Comparison of ENCODE assay signal across 16 cellular contexts in genomic region chr11:91871048-91871447, GRCh38.
DNase-seq lines count a peak whose midpoint lies in the region; FAIRE-seq and TF ChIP-seq lines count a peak whose summit lies in the region.
"Had no signal": no experiment of that assay in that cellular context is flagged by ENCODE, and none has a peak within 500 bp of the region (broad histone marks: within the 10 kb centered on the region; RNA-seq: fewer than 3 reads in every experiment).

No MANE protein-coding gene starts in this region.

- H3K27ac ChIP-seq in A673 (ENCODE audit: low read depth, low read length, poor library complexity, severe bottlenecking) (peak overlapping the region; percentile 92), H1 (ENCODE audit: low read depth, low read length) (no peak overlapping the region), smooth muscle cell (ENCODE audit: low read depth) (peak overlapping the region; percentile 21), tibial artery (no peak overlapping the region)
- H3K27ac ChIP-seq: BLaER1 had no signal

- no peak for TF ChIP-seq EP300 in H1 (IDR thresholded peaks at IDR 0.05; ENCODE audit: borderline replicate concordance in 1 of 2, low read depth in 2 of 2, low read length in 2 of 2)

- no peak overlapping the region for H4K5ac ChIP-seq in H1 (ENCODE audit: insufficient read length, low read depth, low read length)

- no peak overlapping the region for H2BK15ac ChIP-seq in H1 (ENCODE audit: low read length)

- CTCF ChIA-PET in A673 (lab: Charles Lee): no interaction called here
- CTCF ChIA-PET in H1 (lab: Charles Lee; ENCODE audit: partially characterized antibody): no interaction called here

- H3K79me1 ChIP-seq in H1 (ENCODE audit: low read depth, low read length): no peaks in the 10 kb centered on the region

- H2BK120ac ChIP-seq in H1 (replicated peaks; ENCODE audit: low read depth, low read length): no peak overlapping the region

- H3K27me3 ChIP-seq in A673 (replicated peaks; ENCODE audit: insufficient read depth, low read depth, low read length, poor library complexity): no peaks in the 10 kb centered on the region
- H3K27me3 ChIP-seq in Loucy (ENCODE audit: insufficient read depth, low read length, poor library complexity, severe bottlenecking): no peaks in the 10 kb centered on the region
- no peaks in the 10 kb centered on the region for H3K27me3 ChIP-seq in H1 (replicated peaks in 1 of 4; ENCODE audit: control insufficient read depth in 3 of 4, extremely low read depth in 1 of 4, insufficient read depth in 3 of 4, low read length in 3 of 4)
- no peaks in the 10 kb centered on the region for H3K27me3 ChIP-seq in smooth muscle cell (ENCODE audit: low read depth)
- no peaks in the 10 kb centered on the region for H3K27me3 ChIP-seq in tibial artery
- H3K27me3 ChIP-seq: BLaER1 had no signal

- H3K18ac ChIP-seq in H1 (ENCODE audit: extremely low read depth, low read length): no peak overlapping the region

- TF ChIP-seq POLR2A in H1 (IDR thresholded peaks at IDR 0.05; ENCODE audit: control extremely low read depth in 1 of 2, low read depth in 2 of 2, low read length in 2 of 2): no peak

- DNase-seq in A673 (ENCODE audit: low spot score) (no peak), H1 (ENCODE audit: low read depth in 1 of 2, low spot score in 2 of 2) (no peak), smooth muscle cell (lab: John Stamatoyannopoulos, UW; ENCODE audit: unreplicated experiment) (no peak), NCI-H2171 treated with DMSO at 0.1 percent for 48 hours (lab: John Stamatoyannopoulos, UW) (no peak), tibial artery (no peak), DMS 273 treated with DMSO at 0.1 percent for 48 hours (lab: John Stamatoyannopoulos, UW) (no peak)
- DNase-seq: AML-193; Caco-2; CD8-positive, alpha-beta memory T cell; GOT3; HCEC 1CT had no signal

- H3K9ac ChIP-seq in Loucy (ENCODE audit: low read depth, low read length, poor library complexity, severe bottlenecking) (peak overlapping the region; percentile 67), H1 (replicated peaks in 1 of 4; ENCODE audit: extremely low read depth in 1 of 4, low read depth in 3 of 4, low read length in 3 of 4) (no peak overlapping the region), smooth muscle cell (ENCODE audit: low read depth) (no peak overlapping the region)
- H3K9ac ChIP-seq: BLaER1 had no signal

- H3F3A ChIP-seq in Loucy (ENCODE audit: low read depth) (peaks cover 10% of the 10 kb centered on the region; the same call in 1 of the 2 replicates), smooth muscle cell (ENCODE audit: low read depth) (peaks cover 5% of the 10 kb centered on the region)

- no peak for TF ChIP-seq RAD21 in H1 (IDR thresholded peaks at IDR 0.05 in 1 of 2, conservative IDR thresholded peaks at IDR 0.05 in 1 of 2; ENCODE audit: low read depth in 2 of 2, low read length in 2 of 2)

- H4K91ac ChIP-seq in H1 (replicated peaks; ENCODE audit: insufficient read length, low read length): no peak overlapping the region

- TSS peak; percentile 76 for BruUV-seq in A673 (replicated peaks; lab: Mats Ljungman, UMichigan)

- intact Hi-C loops in A673 (cut with micrococcal nuclease; ENCODE audit: unreplicated experiment) (loop anchor here (2.0 to 10.0 kb wide), 5 partner anchors 76 to 1596 kb away; no protein-coding TSS in a partner anchor), tibial artery (cut with DNase I; ENCODE audit: low total_unique reads) (no loop called here)

- no peaks in the 10 kb centered on the region for H3K9me3 ChIP-seq in A673 (ENCODE audit: low read depth, low read length, poor library complexity, severe bottlenecking)
- no peaks in the 10 kb centered on the region for H3K9me3 ChIP-seq in Loucy (ENCODE audit: insufficient read depth, low read depth, low read length)
- no peaks in the 10 kb centered on the region for H3K9me3 ChIP-seq in H1 (ENCODE audit: insufficient read depth in 2 of 2, low read depth in 1 of 2, low read length in 1 of 2)
- no peaks in the 10 kb centered on the region for H3K9me3 ChIP-seq in smooth muscle cell (replicated peaks; ENCODE audit: low read depth)
- no peaks in the 10 kb centered on the region for H3K9me3 ChIP-seq in tibial artery
- H3K9me3 ChIP-seq: BLaER1, Caco-2 had no signal

- H2AK5ac ChIP-seq in H1 (ENCODE audit: low read depth, low read length): no peak overlapping the region

- no peak overlapping the region for H2BK12ac ChIP-seq in H1 (ENCODE audit: low read depth, low read length)

- no peaks in the 10 kb centered on the region for H3K9me2 ChIP-seq in Loucy (replicated peaks; ENCODE audit: low read depth, low read length)

- H4K20me1 ChIP-seq in Loucy (ENCODE audit: insufficient read depth, low read length, poor library complexity, severe bottlenecking) (no peaks in the 10 kb centered on the region), H1 (replicated peaks in 1 of 2; ENCODE audit: control insufficient read depth in 1 of 2, insufficient read depth in 2 of 2, low read length in 2 of 2) (no peaks in the 10 kb centered on the region), smooth muscle cell (ENCODE audit: low read depth) (no peaks in the 10 kb centered on the region)
- H4K20me1 ChIP-seq: BLaER1 had no signal

- no peak overlapping the region for H3K56ac ChIP-seq in H1 (replicated peaks; ENCODE audit: insufficient read length, low read depth, low read length)

- H3K36me3 ChIP-seq in A673 (ENCODE audit: insufficient read depth, low read length, poor library complexity, severe bottlenecking): no peaks in the 10 kb centered on the region
- H3K36me3 ChIP-seq in Loucy (ENCODE audit: insufficient read depth, low read length): no peaks in the 10 kb centered on the region
- no peaks in the 10 kb centered on the region for H3K36me3 ChIP-seq in H1 (ENCODE audit: control insufficient read depth in 2 of 4, insufficient read depth in 4 of 4, low read length in 3 of 4)
- H3K36me3 ChIP-seq in smooth muscle cell (ENCODE audit: low read depth): no peaks in the 10 kb centered on the region
- H3K36me3 ChIP-seq in tibial artery: no peaks in the 10 kb centered on the region
- H3K36me3 ChIP-seq: BLaER1 had no signal

- no peaks in the 10 kb centered on the region for H3K79me2 ChIP-seq in Loucy (ENCODE audit: insufficient read depth, low read length)
- H3K79me2 ChIP-seq in H1 (ENCODE audit: control insufficient read depth in 1 of 2, insufficient read depth in 2 of 2, low read length in 2 of 2): no peaks in the 10 kb centered on the region
- no peaks in the 10 kb centered on the region for H3K79me2 ChIP-seq in smooth muscle cell (ENCODE audit: low read depth)

- H3K23ac ChIP-seq in H1 (ENCODE audit: insufficient read length): no peak overlapping the region

- H2BK5ac ChIP-seq in H1 (ENCODE audit: low read depth, low read length): 0 out of 2 replicates have a peak overlapping the region, but pooled peaks have one; percentile 13

- 100% methylated on average over 2 of the region's 2 CpGs; no CpG with 5 or more reads in 1 of the 2 experiments for WGBS in H1 (ENCODE audit: extremely low coverage in 1 of 2, insufficient coverage in 1 of 2, insufficient read length in 1 of 2, insufficient replicate concordance in 2 of 2, low coverage in 1 of 2, low lambda C conversion rate in 2 of 2, missing lambda C conversion rate in 1 of 2), 2 experiments
- 82% methylated on average over 2 of the region's 2 CpGs for WGBS in smooth muscle cell (ENCODE audit: low lambda C conversion rate)

- no peak overlapping the region for H3K4ac ChIP-seq in H1 (replicated peaks; ENCODE audit: insufficient read length, low read depth, low read length)

- FAIRE-seq in H1 (lab: Jason Lieb, UNC): no peak
- FAIRE-seq: A204.1, GM19239, HTR-8/SVneo had no signal

- H3K4me3 ChIP-seq in A673 (ENCODE audit: low read depth, low read length, poor library complexity, severe bottlenecking): peak overlapping the region; percentile 11
- peak overlapping the region; percentile 53 for H3K4me3 ChIP-seq in Loucy (ENCODE audit: low read length, poor library complexity, severe bottlenecking)
- H3K4me3 ChIP-seq in H1 (ENCODE audit: extremely low read depth in 1 of 4, insufficient read depth in 2 of 4, low read depth in 3 of 4, low read length in 4 of 4): no peak overlapping the region
- no peak overlapping the region for H3K4me3 ChIP-seq in smooth muscle cell
- H3K4me3 ChIP-seq in tibial artery: no peak overlapping the region
- H3K4me3 ChIP-seq: BLaER1 had no signal

- H3K4me2 ChIP-seq in Loucy (ENCODE audit: low read depth, low read length, poor library complexity, severe bottlenecking): peak overlapping the region; percentile 76
- no peak overlapping the region for H3K4me2 ChIP-seq in H1 (ENCODE audit: insufficient read depth in 1 of 2, low read depth in 2 of 2, low read length in 2 of 2)
- H3K4me2 ChIP-seq in smooth muscle cell: peak overlapping the region; percentile 37
- H3K4me2 ChIP-seq: BLaER1 had no signal

- no peaks in the 10 kb centered on the region for H3K23me2 ChIP-seq in H1 (ENCODE audit: low read depth, low read length)

- no peak overlapping the region for H3K14ac ChIP-seq in H1 (ENCODE audit: insufficient read length)

- POLR2A ChIA-PET in A673 (lab: Charles Lee; ENCODE audit: low non-redundant PET) (no interaction called here), H1 (lab: Charles Lee; ENCODE audit: partially characterized antibody) (no interaction called here)

- no peak overlapping the region for H4K8ac ChIP-seq in H1 (ENCODE audit: extremely low read depth, insufficient read depth, low read length)

- H2AFZ ChIP-seq in Loucy (ENCODE audit: low read length): no peak overlapping the region; the same call in 1 of the 2 replicates
- H2AFZ ChIP-seq in H1 (ENCODE audit: low read length): no peak overlapping the region
- H2AFZ ChIP-seq in smooth muscle cell (ENCODE audit: low read depth): no peak overlapping the region

- H2BK20ac ChIP-seq in H1 (ENCODE audit: low read length): no peak overlapping the region

- peaks cover 68% of the 10 kb centered on the region for H3K4me1 ChIP-seq in A673 (ENCODE audit: insufficient read depth, low read length, poor library complexity, severe bottlenecking)
- H3K4me1 ChIP-seq in Loucy (ENCODE audit: insufficient read depth, low read length, poor library complexity, severe bottlenecking): peaks cover 80% of the 10 kb centered on the region
- 0 out of 7 replicates have a peak, but pooled peaks cover 0 to 2% (median 0%) of the 10 kb centered on the region in 4 experiments for H3K4me1 ChIP-seq in H1 (replicated peaks in 1 of 4; ENCODE audit: control insufficient read depth in 3 of 4, insufficient read depth in 4 of 4, low read length in 3 of 4)
- no peaks in the 10 kb centered on the region for H3K4me1 ChIP-seq in smooth muscle cell (ENCODE audit: low read depth)
- peaks cover 0 to 8% (median 4%) of the 10 kb centered on the region in 4 donors for H3K4me1 ChIP-seq in tibial artery
- H3K4me1 ChIP-seq: Caco-2 had no signal

- no peak for TF ChIP-seq CTCF in A673 (conservative IDR thresholded peaks at IDR 0.05; ENCODE audit: low read depth, low read length)
- no peak for TF ChIP-seq CTCF in Loucy (conservative IDR thresholded peaks at IDR 0.05; ENCODE audit: low read length)
- no peak for TF ChIP-seq CTCF in H1 (IDR thresholded peaks at IDR 0.05; ENCODE audit: control extremely low read depth in 1 of 3, insufficient read depth in 1 of 3, low read depth in 1 of 3, low read length in 3 of 3)
- TF ChIP-seq CTCF in smooth muscle cell (IDR thresholded peaks at IDR 0.05; ENCODE audit: borderline replicate concordance, insufficient read depth, poor library complexity, severe bottlenecking): no peak
- TF ChIP-seq CTCF in tibial artery (IDR thresholded peaks at IDR 0.05): no peak

TF ChIP-seq in H1, 55 proteins besides CTCF, POLR2A, EP300 and RAD21 (continues in another document):
- no peak for TF ChIP-seq SUZ12 (IDR thresholded peaks at IDR 0.05; ENCODE audit: low read length)

Comparison
In these comparisons a context has a peak if more than half of its experiments do, and no peak if none do; other contexts are left out.
1. H3K27ac ChIP-seq: peak in A673 (single experiment) and smooth muscle cell (single experiment); none in H1 (single experiment) and tibial artery (0 of 2).
2. H3K4me3 ChIP-seq: peak in A673 (single experiment) and Loucy (single experiment); none in H1 (0 of 4), smooth muscle cell (single experiment) and tibial artery (0 of 2).
3. H3K4me2 ChIP-seq: peak in Loucy (single experiment) and smooth muscle cell (single experiment); none in H1 (0 of 2).